In the genomic region with DNA sequence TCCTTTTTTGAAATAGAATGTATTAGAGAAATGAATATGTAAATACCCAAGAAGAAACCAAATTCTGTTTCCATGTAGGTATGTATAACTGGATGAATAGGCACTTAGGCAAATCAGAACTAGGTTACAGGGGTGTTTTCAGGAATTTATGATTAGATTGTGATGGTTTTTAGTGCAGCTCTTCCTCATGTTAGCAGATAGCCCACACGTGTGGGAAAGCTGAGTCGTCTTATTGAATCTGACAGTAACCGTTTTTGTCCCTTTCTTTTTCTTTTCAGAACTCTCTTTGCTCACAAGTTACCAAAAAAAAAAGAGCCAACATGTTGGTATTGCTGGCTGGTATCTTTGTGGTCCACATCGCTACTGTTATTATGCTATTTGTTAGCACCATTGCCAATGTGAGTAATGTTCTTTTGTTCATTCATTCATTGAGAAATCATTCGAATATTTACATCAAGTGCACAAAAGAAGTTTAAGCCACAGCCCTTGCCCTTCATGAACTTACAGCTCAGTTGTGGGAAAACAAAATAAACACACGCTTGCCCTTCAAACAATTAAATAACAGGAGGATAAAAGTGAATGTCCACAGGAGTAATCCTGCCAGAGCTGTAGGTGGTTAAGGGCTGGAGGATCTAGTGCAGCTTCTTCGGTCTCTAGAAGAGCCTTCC, we compare ENCODE assay signal across 1 cellular context.
TF ChIP-seq lines count a peak whose summit lies in the region.

No MANE protein-coding gene starts in this region.

TF ChIP-seq in K562, 482 proteins besides CTCF, POLR2A, EP300 and RAD21:
- no peak for TF ChIP-seq IFI16 (CRISPR knock-in tag; IDR thresholded peaks at IDR 0.05)
- no peak for TF ChIP-seq BCL6 (CRISPR knock-in tag; IDR thresholded peaks at IDR 0.05)
- TF ChIP-seq KLF6 (CRISPR knock-in tag; IDR thresholded peaks at IDR 0.05; ENCODE audit: borderline replicate concordance), result no peak
- TF ChIP-seq NELFE (IDR thresholded peaks at IDR 0.05; ENCODE audit: insufficient read depth, insufficient read length), result no peak
- no peak for TF ChIP-seq TAF1 (IDR thresholded peaks at IDR 0.05; ENCODE audit: control insufficient read depth, extremely low read depth, insufficient read depth, low read length, severe bottlenecking)
- no peak for TF ChIP-seq SIRT6 (IDR thresholded peaks at IDR 0.05; ENCODE audit: low read depth, low read length)
- TF ChIP-seq MNT (conservative IDR thresholded peaks at IDR 0.05), result no peak
- TF ChIP-seq ZNF165 (CRISPR knock-in tag; IDR thresholded peaks at IDR 0.05; ENCODE audit: borderline replicate concordance), result no peak
- TF ChIP-seq, protein P1, sequence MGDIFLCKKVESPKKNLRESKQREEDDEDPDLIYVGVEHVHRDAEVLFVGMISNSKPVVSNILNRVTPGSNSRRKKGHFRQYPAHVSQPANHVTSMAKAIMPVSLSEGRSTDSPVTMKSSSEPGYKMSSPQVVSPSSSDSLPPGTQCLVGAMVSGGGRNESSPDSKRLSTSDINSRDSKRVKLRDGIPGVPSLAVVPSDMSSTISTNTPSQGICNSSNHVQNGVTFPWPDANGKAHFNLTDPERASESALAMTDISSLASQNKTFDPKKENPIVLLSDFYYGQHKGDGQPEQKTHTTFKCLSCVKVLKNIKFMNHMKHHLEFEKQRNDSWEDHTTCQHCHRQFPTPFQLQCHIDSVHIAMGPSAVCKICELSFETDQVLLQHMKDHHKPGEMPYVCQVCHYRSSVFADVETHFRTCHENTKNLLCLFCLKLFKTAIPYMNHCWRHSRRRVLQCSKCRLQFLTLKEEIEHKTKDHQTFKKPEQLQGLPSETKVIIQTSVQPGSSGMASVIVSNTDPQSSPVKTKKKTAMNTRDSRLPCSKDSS (IDR thresholded peaks at IDR 0.05; ENCODE audit: low read depth, partially characterized antibody), result no peak
- TF ChIP-seq THRA (IDR thresholded peaks at IDR 0.05), result no peak
- TF ChIP-seq, protein P2, sequence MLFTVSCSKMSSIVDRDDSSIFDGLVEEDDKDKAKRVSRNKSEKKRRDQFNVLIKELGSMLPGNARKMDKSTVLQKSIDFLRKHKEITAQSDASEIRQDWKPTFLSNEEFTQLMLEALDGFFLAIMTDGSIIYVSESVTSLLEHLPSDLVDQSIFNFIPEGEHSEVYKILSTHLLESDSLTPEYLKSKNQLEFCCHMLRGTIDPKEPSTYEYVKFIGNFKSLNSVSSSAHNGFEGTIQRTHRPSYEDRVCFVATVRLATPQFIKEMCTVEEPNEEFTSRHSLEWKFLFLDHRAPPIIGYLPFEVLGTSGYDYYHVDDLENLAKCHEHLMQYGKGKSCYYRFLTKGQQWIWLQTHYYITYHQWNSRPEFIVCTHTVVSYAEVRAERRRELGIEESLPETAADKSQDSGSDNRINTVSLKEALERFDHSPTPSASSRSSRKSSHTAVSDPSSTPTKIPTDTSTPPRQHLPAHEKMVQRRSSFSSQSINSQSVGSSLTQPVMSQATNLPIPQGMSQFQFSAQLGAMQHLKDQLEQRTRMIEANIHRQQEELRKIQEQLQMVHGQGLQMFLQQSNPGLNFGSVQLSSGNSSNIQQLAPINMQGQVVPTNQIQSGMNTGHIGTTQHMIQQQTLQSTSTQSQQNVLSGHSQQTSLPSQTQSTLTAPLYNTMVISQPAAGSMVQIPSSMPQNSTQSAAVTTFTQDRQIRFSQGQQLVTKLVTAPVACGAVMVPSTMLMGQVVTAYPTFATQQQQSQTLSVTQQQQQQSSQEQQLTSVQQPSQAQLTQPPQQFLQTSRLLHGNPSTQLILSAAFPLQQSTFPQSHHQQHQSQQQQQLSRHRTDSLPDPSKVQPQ (CRISPR knock-in tag; IDR thresholded peaks at IDR 0.05; ENCODE audit: borderline replicate concordance), result no peak
- no peak for TF ChIP-seq ZNF24 (IDR thresholded peaks at IDR 0.05)
